Comparison of ENCODE assay signal across 9 cellular contexts in genomic region chr19:45607071-45608029, GRCh38. TPM values are rescaled to one million over a fixed set of nuclear protein-coding genes. Genes with fewer than 3 reads are reported as not detected.
A peak's percentile ranks its signal among the peaks of the same experiment; 100 is the strongest.
DNase-seq lines count a peak whose midpoint lies in the region; ATAC-seq, FAIRE-seq and TF ChIP-seq lines count a peak whose summit lies in the region.
"Had no signal": no experiment of that assay in that cellular context is flagged by ENCODE, and none has a peak within 500 bp of the region (broad histone marks: within the 10 kb centered on the region; RNA-seq: fewer than 3 reads in every experiment).

No MANE protein-coding gene starts in this region.

- H3K4me3 ChIP-seq in NB4 (ENCODE audit: low read depth, low read length) (no peak overlapping the region), small intestine (ENCODE audit: low read depth in 1 of 2, low read length in 2 of 2) (no peak overlapping the region)

- H3K27ac ChIP-seq in VCaP: peak overlapping the region; percentile 25; the same call in 1 of the 2 replicates
- H3K27ac ChIP-seq in small intestine (ENCODE audit: low read depth in 1 of 2, low read length in 1 of 2): no peak overlapping the region
- H3K27ac ChIP-seq: epithelial cell of prostate had no signal

- 11 to 16% (median 15%) methylated on average over 28 of the region's 28 CpGs for WGBS in small intestine, 3 donors

- ATAC-seq in HG02588 (IDR thresholded peaks at IDR 0.05; ENCODE audit: unreplicated experiment) (no peak), GM19467 (IDR thresholded peaks at IDR 0.05; ENCODE audit: unreplicated experiment) (no peak)

- in situ Hi-C loops in G401 (cut with HindIII; ENCODE audit: low sequenced_read_pairs): no loop called here

- peaks cover 0 to 9% of the 10 kb centered on the region in 2 donors for H3K27me3 ChIP-seq in small intestine (ENCODE audit: control insufficient read depth in 2 of 2, insufficient read depth in 2 of 2, low read length in 2 of 2)

- no peaks in the 10 kb centered on the region for H3K9me3 ChIP-seq in small intestine (ENCODE audit: control insufficient read depth, low read depth)

- no peak for TF ChIP-seq POLR2A in NB4 (IDR thresholded peaks at IDR 0.05; ENCODE audit: extremely low read depth, insufficient read length)

- no peaks in the 10 kb centered on the region for H3K4me1 ChIP-seq in small intestine (ENCODE audit: control insufficient read depth in 2 of 2, insufficient read depth in 1 of 2, low read depth in 1 of 2, low read length in 1 of 2)

- DNase-seq in G401 (ENCODE audit: low spot score) (peak; percentile 60), NB4 (ENCODE audit: low read depth) (peak; percentile 50), cerebellum (ENCODE audit: low spot score) (peak; percentile 59), islet precursor cell (peak; percentile 89), small intestine (peak; percentile 65)

- TF ChIP-seq CTCF in NB4 (IDR thresholded peaks at IDR 0.05; ENCODE audit: low read depth, low read length): peak; percentile 58
- TF ChIP-seq CTCF in VCaP (conservative IDR thresholded peaks at IDR 0.05): peak; percentile 90

- no peak for FAIRE-seq in small intestine (lab: Jason Lieb, UNC)

- H3K36me3 ChIP-seq in small intestine (ENCODE audit: control insufficient read depth in 2 of 2, insufficient read depth in 2 of 2, low read length in 2 of 2): peaks cover 0 to 3% of the 10 kb centered on the region in 2 donors

RNA-seq across cellular contexts. Expression of gene GPR4, which starts 5.3 kb away (rescaled TPM):
- 0.14 TPM in 1 of 2 replicates, not detected in the other for total RNA-seq in G401 (2014; rRNA removed; shearing (Covaris generic))
- total RNA-seq in cerebellum: 0.36 TPM
- 1 to 10 TPM in 1 of 3 donors, under 1 TPM in 2; 0.22 to 3.8 (median 0.54) TPM for polyA plus RNA-seq in small intestine

RNA-seq across cellular contexts. Expression of gene OPA3, which starts 22.7 kb away (rescaled TPM):
- 6.3 and 14.4 TPM in 2 replicates for total RNA-seq in G401 (2014; rRNA removed; shearing (Covaris generic))
- total RNA-seq in cerebellum: 2.4 TPM
- polyA plus RNA-seq in small intestine: 1 to 10 TPM; 4.5 to 7.9 (median 4.9) TPM

RNA-seq across cellular contexts. Expression of gene EML2, which starts 31.8 kb away (rescaled TPM):
- 34.5 and 52.9 TPM in 2 replicates for total RNA-seq in G401 (2014; rRNA removed; shearing (Covaris generic))
- 21.2 TPM for total RNA-seq in cerebellum
- 10 to 100 TPM; 18.9 to 39.9 (median 20.8) TPM for polyA plus RNA-seq in small intestine
